1 cellular context compared by ENCODE assay signal in genomic region chr9:98807811-98808195, GRCh38.
TF ChIP-seq lines count a peak whose summit lies in the region.

No MANE protein-coding gene starts in this region.

TF ChIP-seq in HCT116, 20 proteins besides CTCF, POLR2A, EP300 and RAD21 (continued from another document):
- no peak for TF ChIP-seq ZBTB33 (IDR thresholded peaks at IDR 0.05; ENCODE audit: extremely low read depth, insufficient replicate concordance, low read length)
- no peak for TF ChIP-seq ZNF274 (IDR thresholded peaks at IDR 0.05; ENCODE audit: low read depth, low read length)
- no peak for TF ChIP-seq POLR2AphosphoS5 (IDR thresholded peaks at IDR 0.05; ENCODE audit: low read depth, low read length)
